ENCODE assay signal across 19 cellular contexts in genomic region chr4:82643994-82644730, GRCh38.
DNase-seq lines count a peak whose midpoint lies in the region; TF ChIP-seq lines count a peak whose summit lies in the region.
"Had no signal": no experiment of that assay in that cellular context is flagged by ENCODE, and none has a peak within 500 bp of the region (broad histone marks: within the 10 kb centered on the region; RNA-seq: fewer than 3 reads in every experiment).

No MANE protein-coding gene starts in this region.

- no peak overlapping the region for H3K4me3 Mint-ChIP-seq in activated CD4-positive, alpha-beta memory T cell treated with anti-CD3 and anti-CD28 coated beads for 36 hours
- H3K4me3 Mint-ChIP-seq: naive thymus-derived CD4-positive, alpha-beta T cell; stimulated activated effector memory CD8-positive, alpha-beta T cell treated with anti-CD3 and anti-CD28 coated beads, Interleukin-12 subunit alpha, Interleukin-12 subunit beta, amount 100 ng/mL, for 72 hours had no signal

- H3K36me3 Mint-ChIP-seq in activated CD4-positive, alpha-beta memory T cell treated with anti-CD3 and anti-CD28 coated beads for 36 hours = no peaks in the 10 kb centered on the region
- H3K36me3 Mint-ChIP-seq: naive thymus-derived CD4-positive, alpha-beta T cell; stimulated activated effector memory CD8-positive, alpha-beta T cell treated with anti-CD3 and anti-CD28 coated beads, Interleukin-12 subunit alpha, Interleukin-12 subunit beta, amount 100 ng/mL, for 72 hours had no signal

- H3K9me3 ChIP-seq in Peyer's patch = no peaks in the 10 kb centered on the region
- H3K9me3 ChIP-seq: HAP-1, left lung, MG63, uterus had no signal

- DNase-seq in GM04504 (ENCODE audit: low read depth) (peak; percentile 24), T1000 (lab: John Stamatoyannopoulos, UW) (peak; percentile 27), fibroblast of pulmonary artery (ENCODE audit: low read depth) (peak; percentile 38), smooth muscle cell of the brain vasculature (ENCODE audit: low read depth, low spot score) (peak; percentile 24), OCI-M2 (lab: John Stamatoyannopoulos, UW; ENCODE audit: unreplicated experiment) (no peak), Peyer's patch (no peak)
- no peak for DNase-seq in activated CD4-positive, alpha-beta memory T cell treated with anti-CD3 and anti-CD28 coated beads for 36 hours
- DNase-seq: activated gamma-delta T cell treated with Interleukin-2 at 50 U/mL for 16 hours; left lung; MG63; naive thymus-derived CD4-positive, alpha-beta T cell; NCI-H2081 treated with DMSO at 0.1 percent for 48 hours; NCI-H748 treated with DMSO at 0.1 percent for 48 hours; right cardiac atrium; stimulated activated CD4-positive, alpha-beta T cell treated with anti-CD3 and anti-CD28 coated beads, Interleukin-4, amount 100 ng/mL, for 4 hours; T-helper 9 cell; uterus had no signal

- H3K27ac Mint-ChIP-seq in activated CD4-positive, alpha-beta memory T cell treated with anti-CD3 and anti-CD28 coated beads for 36 hours = no peak overlapping the region
- H3K27ac Mint-ChIP-seq: naive thymus-derived CD4-positive, alpha-beta T cell; stimulated activated effector memory CD8-positive, alpha-beta T cell treated with anti-CD3 and anti-CD28 coated beads, Interleukin-12 subunit alpha, Interleukin-12 subunit beta, amount 100 ng/mL, for 72 hours had no signal

- TF ChIP-seq CTCF in fibroblast of pulmonary artery (IDR thresholded peaks at IDR 0.05; ENCODE audit: low read length, missing control alignments) (no peak), Peyer's patch (IDR thresholded peaks at IDR 0.05) (no peak)

- H3K4me3 ChIP-seq in fibroblast of pulmonary artery (replicated peaks; ENCODE audit: low read depth, low read length) (no peak overlapping the region), Peyer's patch (no peak overlapping the region)
- H3K4me3 ChIP-seq: HAP-1, left lung, MG63, uterus had no signal

- CTCF ChIA-PET in activated CD4-positive, alpha-beta memory T cell treated with anti-CD3 and anti-CD28 coated beads for 36 hours (lab: Charles Lee) = interaction anchor here (0.9 kb wide), 1 partner anchor 12 kb away, joined by 3 read pairs; no protein-coding TSS in a partner anchor

- peaks cover 1% of the 10 kb centered on the region for H3K27me3 Mint-ChIP-seq in activated CD4-positive, alpha-beta memory T cell treated with anti-CD3 and anti-CD28 coated beads for 36 hours

- no peaks in the 10 kb centered on the region for H3K4me1 Mint-ChIP-seq in activated CD4-positive, alpha-beta memory T cell treated with anti-CD3 and anti-CD28 coated beads for 36 hours (ENCODE audit: low read depth)
- H3K4me1 Mint-ChIP-seq: naive thymus-derived CD4-positive, alpha-beta T cell; stimulated activated effector memory CD8-positive, alpha-beta T cell treated with anti-CD3 and anti-CD28 coated beads, Interleukin-12 subunit alpha, Interleukin-12 subunit beta, amount 100 ng/mL, for 72 hours had no signal

- intact Hi-C loops in activated CD4-positive, alpha-beta memory T cell treated with anti-CD3 and anti-CD28 coated beads for 36 hours (cut with micrococcal nuclease) = no loop called here

- no peaks in the 10 kb centered on the region for H3K9me3 Mint-ChIP-seq in activated CD4-positive, alpha-beta memory T cell treated with anti-CD3 and anti-CD28 coated beads for 36 hours
- H3K9me3 Mint-ChIP-seq: stimulated activated effector memory CD8-positive, alpha-beta T cell treated with anti-CD3 and anti-CD28 coated beads, Interleukin-12 subunit alpha, Interleukin-12 subunit beta, amount 100 ng/mL, for 72 hours had no signal

- no peak overlapping the region for H3K27ac ChIP-seq in Peyer's patch
- H3K27ac ChIP-seq: left lung, uterus had no signal

- no peaks in the 10 kb centered on the region for H3K36me3 ChIP-seq in Peyer's patch
- H3K36me3 ChIP-seq: HAP-1, left lung, MG63, uterus had no signal

- TF ChIP-seq POLR2A in Peyer's patch (IDR thresholded peaks at IDR 0.05) = no peak

- POLR2A ChIA-PET in activated CD4-positive, alpha-beta memory T cell treated with anti-CD3 and anti-CD28 coated beads for 36 hours (lab: Charles Lee) = no interaction called here

- H3K27me3 ChIP-seq in Peyer's patch = no peaks in the 10 kb centered on the region
- H3K27me3 ChIP-seq: left lung, MG63, uterus had no signal

- no peaks in the 10 kb centered on the region for H3K4me1 ChIP-seq in Peyer's patch
- H3K4me1 ChIP-seq: HAP-1, left lung, uterus had no signal

Comparison
In these comparisons a context has a peak if more than half of its experiments do, and no peak if none do; other contexts are left out.
1. DNase-seq: peak in GM04504 (single experiment), T1000 (single experiment), fibroblast of pulmonary artery (single experiment) and smooth muscle cell of the brain vasculature (single experiment); none in OCI-M2 (single experiment), activated CD4-positive, alpha-beta memory T cell treated with anti-CD3 and anti-CD28 coated beads for 36 hours (single experiment) and Peyer's patch (0 of 3).